Comparison of ENCODE assay signal across 1 cellular context in genomic region chr3:12484198-12484982, GRCh38.
A peak's percentile ranks its signal among the peaks of the same experiment; 100 is the strongest.
TF ChIP-seq lines count a peak whose summit lies in the region.

TSS of gene TSEN2 (plus strand) at chr3:12484480. CDS start at chr3:12489801, 5,321 bp downstream.

TF ChIP-seq in GM12878, 131 proteins besides CTCF, POLR2A, EP300 and RAD21 (continued from another document):
- TF ChIP-seq STAT1 (conservative IDR thresholded peaks at IDR 0.05) (0 out of 2 replicates have a peak, but pooled peaks have one; percentile 15), IRF4 (IDR thresholded peaks at IDR 0.05; ENCODE audit: low read depth, low read length) (no peak), SUZ12 (IDR thresholded peaks at IDR 0.05; ENCODE audit: unreplicated experiment) (no peak), E2F8 (IDR thresholded peaks at IDR 0.05; ENCODE audit: low read depth, partially characterized antibody) (no peak), BCL3 (IDR thresholded peaks at IDR 0.05; ENCODE audit: borderline replicate concordance, insufficient read depth, low read depth, low read length, poor library complexity, severe bottlenecking) (no peak), FOS (IDR thresholded peaks at IDR 0.05; ENCODE audit: borderline replicate concordance, extremely low read depth, insufficient read length) (no peak), MYC (IDR thresholded peaks at IDR 0.05; ENCODE audit: insufficient read depth, insufficient read length, insufficient replicate concordance, low read length, severe bottlenecking) (peak; percentile 96), SRF (IDR thresholded peaks at IDR 0.05; ENCODE audit: low read depth in 2 of 2, low read length in 2 of 2) (0 out of 4 replicates have a peak, but pooled peaks of 1 of the 2 experiments have one; percentile 26), TCF12 (IDR thresholded peaks at IDR 0.05; ENCODE audit: low read depth, low read length) (no peak; the same call in 1 of the 2 replicates), TCF7 (IDR thresholded peaks at IDR 0.05; ENCODE audit: borderline replicate concordance) (no peak), TBL1XR1 (IDR thresholded peaks at IDR 0.05; ENCODE audit: low read depth, low read length) (no peak), NR2F1 (conservative IDR thresholded peaks at IDR 0.05) (no peak), PKNOX1 (IDR thresholded peaks at IDR 0.05) (peak; percentile 70), TCF3 (IDR thresholded peaks at IDR 0.05; ENCODE audit: borderline replicate concordance, insufficient read depth, low read depth, low read length) (0 out of 2 replicates have a peak, but pooled peaks have one; percentile 29), SIX5 (IDR thresholded peaks at IDR 0.05; ENCODE audit: low read depth, low read length, severe bottlenecking) (no peak), MEF2B (IDR thresholded peaks at IDR 0.05; ENCODE audit: partially characterized antibody, poor library complexity, severe bottlenecking) (no peak), SPI1 (IDR thresholded peaks at IDR 0.05; ENCODE audit: borderline replicate concordance, insufficient read depth, low read depth, low read length) (no peak; the same call in 1 of the 2 replicates), ZNF207 (IDR thresholded peaks at IDR 0.05; ENCODE audit: borderline replicate concordance) (peak; percentile 78; the same call in 1 of the 2 replicates), ATF3 (IDR thresholded peaks at IDR 0.05; ENCODE audit: borderline replicate concordance, extremely low read depth, low read depth, low read length) (peak; percentile 72; the same call in 1 of the 2 replicates), MEF2A (IDR thresholded peaks at IDR 0.05; ENCODE audit: insufficient read depth, low read depth, low read length) (no peak), STAT3 (IDR thresholded peaks at IDR 0.05; ENCODE audit: low read depth, low read length) (no peak), KAT2A (conservative IDR thresholded peaks at IDR 0.05; ENCODE audit: control insufficient read depth, low read depth, low read length) (no peak), ETV6 (conservative IDR thresholded peaks at IDR 0.05 in 1 of 2, IDR thresholded peaks at IDR 0.05 in 1 of 2; ENCODE audit: borderline replicate concordance in 1 of 2, low read depth in 1 of 2) (no peak), ASH2L (IDR thresholded peaks at IDR 0.05; ENCODE audit: borderline replicate concordance, low read depth) (no peak), JUND (IDR thresholded peaks at IDR 0.05; ENCODE audit: low read depth, low read length) (0 out of 2 replicates have a peak, but pooled peaks have one; percentile 37), E2F4 (IDR thresholded peaks at IDR 0.05; ENCODE audit: low read depth, low read length) (peak; percentile 62; the same call in 1 of the 2 replicates), ZZZ3 (IDR thresholded peaks at IDR 0.05; ENCODE audit: control insufficient read depth, insufficient read length, low read depth) (no peak), GABPA (IDR thresholded peaks at IDR 0.05; ENCODE audit: low read depth) (no peak), ZNF24 (IDR thresholded peaks at IDR 0.05) (no peak), JUNB (IDR thresholded peaks at IDR 0.05) (no peak)
- TF ChIP-seq, protein P1, sequence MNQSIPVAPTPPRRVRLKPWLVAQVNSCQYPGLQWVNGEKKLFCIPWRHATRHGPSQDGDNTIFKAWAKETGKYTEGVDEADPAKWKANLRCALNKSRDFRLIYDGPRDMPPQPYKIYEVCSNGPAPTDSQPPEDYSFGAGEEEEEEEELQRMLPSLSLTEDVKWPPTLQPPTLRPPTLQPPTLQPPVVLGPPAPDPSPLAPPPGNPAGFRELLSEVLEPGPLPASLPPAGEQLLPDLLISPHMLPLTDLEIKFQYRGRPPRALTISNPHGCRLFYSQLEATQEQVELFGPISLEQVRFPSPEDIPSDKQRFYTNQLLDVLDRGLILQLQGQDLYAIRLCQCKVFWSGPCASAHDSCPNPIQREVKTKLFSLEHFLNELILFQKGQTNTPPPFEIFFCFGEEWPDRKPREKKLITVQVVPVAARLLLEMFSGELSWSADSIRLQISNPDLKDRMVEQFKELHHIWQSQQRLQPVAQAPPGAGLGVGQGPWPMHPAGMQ (IDR thresholded peaks at IDR 0.05; ENCODE audit: borderline replicate concordance), result no peak
